ENCODE assay signal across 8 cellular contexts in genomic region chr17:44690746-44691306, GRCh38. TPM values are rescaled to one million over a fixed set of nuclear protein-coding genes. Genes with fewer than 3 reads are reported as not detected.
DNase-seq lines count a peak whose midpoint lies in the region; ATAC-seq lines count a peak whose summit lies in the region.
"Not testable (repeated sequence)": the region's sequence is repeated elsewhere in the genome, so short reads cannot be mapped to it uniquely, and the experiment has no call there.

No MANE protein-coding gene starts in this region.

- H3F3A ChIP-seq in GM23248 (ENCODE audit: insufficient read depth): not testable (repeated sequence)

- H3K9me2 ChIP-seq in GM23248 (ENCODE audit: insufficient read depth): not testable (repeated sequence)

- not testable (repeated sequence) for H3K27me3 Mint-ChIP-seq in activated CD8-positive, alpha-beta memory T cell treated with anti-CD3 and anti-CD28 coated beads, Interleukin-2, amount 10 ng/mL, durations not matched to agents 7 days and 5 days; effector memory CD8-positive, alpha-beta T cell

- H3K36me3 Mint-ChIP-seq in activated CD8-positive, alpha-beta memory T cell treated with anti-CD3 and anti-CD28 coated beads, Interleukin-2, amount 10 ng/mL, durations not matched to agents 7 days and 5 days: not testable (repeated sequence)
- H3K36me3 Mint-ChIP-seq in effector memory CD8-positive, alpha-beta T cell (ENCODE audit: insufficient read depth): peaks cover 11% of the 10 kb centered on the region

- peak overlapping the region; percentile 1 for H3K27ac Mint-ChIP-seq in activated CD8-positive, alpha-beta memory T cell treated with anti-CD3 and anti-CD28 coated beads, Interleukin-2, amount 10 ng/mL, durations not matched to agents 7 days and 5 days
- H3K27ac Mint-ChIP-seq in effector memory CD8-positive, alpha-beta T cell: peak overlapping the region; percentile 23 to 97

- H3K9ac ChIP-seq in BLaER1 treated with 17β-estradiol and CSF1 and Interleukin-3, amounts not matched to agents 10 nM and 100 nM: peak overlapping the region in 3 of 11 experiments; percentile 91 to 93 (median 91); a peak in 4 of 22 replicates
- not testable (repeated sequence) for H3K9ac ChIP-seq in GM23248

- WGBS in GM23248 (ENCODE audit: low coverage in 1 of 2, low lambda C conversion rate in 2 of 2, missing lambda C conversion rate in 2 of 2), 2 experiments: 82 to 87% methylated on average over 21 of the region's 21 CpGs

- peak overlapping the region; percentile 98; the same call in 1 of the 2 replicates for H2AFZ ChIP-seq in GM23248

- H3K36me3 ChIP-seq in BLaER1 treated with 17β-estradiol and CSF1 and Interleukin-3, amounts not matched to agents 10 nM and 100 nM: peaks cover 0 to 26% (median 18%) of the 10 kb centered on the region in 11 experiments; a peak in 18 of 22 replicates
- H3K36me3 ChIP-seq in GM23248 (ENCODE audit: low read depth): not testable (repeated sequence)

- H3K4me3 Mint-ChIP-seq in activated CD8-positive, alpha-beta memory T cell treated with anti-CD3 and anti-CD28 coated beads, Interleukin-2, amount 10 ng/mL, durations not matched to agents 7 days and 5 days: peak overlapping the region; percentile 34
- peak overlapping the region; percentile 91 to 99 for H3K4me3 Mint-ChIP-seq in effector memory CD8-positive, alpha-beta T cell

- peak; percentile 41 for DNase-seq in GM23248
- DNase-seq in MV-4-11 (lab: John Stamatoyannopoulos, UW): peak; percentile 74
- DNase-seq in RPMI8226: peak; percentile 73
- DNase-seq in activated CD8-positive, alpha-beta memory T cell treated with anti-CD3 and anti-CD28 coated beads, Interleukin-2, amount 10 ng/mL, durations not matched to agents 7 days and 5 days: peak; percentile 49
- not testable (repeated sequence) for DNase-seq in effector memory CD8-positive, alpha-beta T cell
- DNase-seq in kidney tubule cell (ENCODE audit: low spot score): peak; percentile 11
- DNase-seq in stimulated activated CD4-positive, alpha-beta T cell treated with anti-CD3 and anti-CD28 coated beads, Interleukin-15, amount 100 ng/mL, for 24 hours: peak; percentile 12

- H3K9me3 Mint-ChIP-seq in activated CD8-positive, alpha-beta memory T cell treated with anti-CD3 and anti-CD28 coated beads, Interleukin-2, amount 10 ng/mL, durations not matched to agents 7 days and 5 days (ENCODE audit: low read depth); effector memory CD8-positive, alpha-beta T cell: not testable (repeated sequence)

- in situ Hi-C loops in GM23248 (cut with MboI): not testable (repeated sequence)

- peak overlapping the region; percentile 84 to 98 (median 93) for H3K4me2 ChIP-seq in BLaER1 treated with 17β-estradiol and CSF1 and Interleukin-3, amounts not matched to agents 10 nM and 100 nM
- H3K4me2 ChIP-seq in GM23248 (ENCODE audit: unreplicated experiment): peak overlapping the region; percentile 90

- peak overlapping the region in 7 of 11 experiments; percentile 83 to 88 (median 85); a peak in 8 of 22 replicates for H3K27ac ChIP-seq in BLaER1 treated with 17β-estradiol and CSF1 and Interleukin-3, amounts not matched to agents 10 nM and 100 nM
- H3K27ac ChIP-seq in GM23248: peak overlapping the region; percentile 85; the same call in 1 of the 2 replicates

- H3K79me2 ChIP-seq in GM23248 (ENCODE audit: insufficient read depth): peaks cover 46% of the 10 kb centered on the region

- ATAC-seq in activated CD8-positive, alpha-beta memory T cell treated with anti-CD3 and anti-CD28 coated beads, Interleukin-2, amount 10 ng/mL, durations not matched to agents 7 days and 5 days; effector memory CD8-positive, alpha-beta T cell (replicated peaks): not testable (repeated sequence)

- CTCF ChIA-PET in activated CD8-positive, alpha-beta memory T cell treated with anti-CD3 and anti-CD28 coated beads, Interleukin-2, amount 10 ng/mL, durations not matched to agents 7 days and 5 days (lab: Charles Lee): interaction anchor here (0.7 to 2.5 kb wide), 10 partner anchors 10 to 158 kb away, joined by 3 to 11 read pairs (median 4); partner anchors contain the start of gene DBF4B

- peaks cover 31% of the 10 kb centered on the region for H3K4me1 Mint-ChIP-seq in activated CD8-positive, alpha-beta memory T cell treated with anti-CD3 and anti-CD28 coated beads, Interleukin-2, amount 10 ng/mL, durations not matched to agents 7 days and 5 days
- peaks cover 18 to 30% of the 10 kb centered on the region in 2 donors for H3K4me1 Mint-ChIP-seq in effector memory CD8-positive, alpha-beta T cell (ENCODE audit: low read depth in 2 of 2)

- peak overlapping the region in 4 of 10 experiments; percentile 87 to 100 (median 94); a peak in 8 of 20 replicates for H3K4me3 ChIP-seq in BLaER1 treated with 17β-estradiol and CSF1 and Interleukin-3, amounts not matched to agents 10 nM and 100 nM
- peak overlapping the region; percentile 98 for H3K4me3 ChIP-seq in GM23248

- peaks cover 21 to 31% (median 27%) of the 10 kb centered on the region in 10 experiments for H3K4me1 ChIP-seq in BLaER1 treated with 17β-estradiol and CSF1 and Interleukin-3, amounts not matched to agents 10 nM and 100 nM
- H3K4me1 ChIP-seq in GM23248 (ENCODE audit: insufficient read depth): peaks cover 14% of the 10 kb centered on the region

- not testable (repeated sequence) for H3K27me3 ChIP-seq in BLaER1 treated with 17β-estradiol and CSF1 and Interleukin-3, amounts not matched to agents 10 nM and 100 nM; GM23248 (replicated peaks; ENCODE audit: insufficient read depth)

- H4K20me1 ChIP-seq in BLaER1 treated with 17β-estradiol and CSF1 and Interleukin-3, amounts not matched to agents 10 nM and 100 nM; GM23248 (ENCODE audit: insufficient read depth): not testable (repeated sequence)

- H3K9me3 ChIP-seq in BLaER1 treated with 17β-estradiol and CSF1 and Interleukin-3, amounts not matched to agents 10 nM and 100 nM (replicated peaks in 1 of 11); GM23248 (ENCODE audit: low read depth): not testable (repeated sequence)

RNA-seq across cellular contexts. Expression of gene CCDC43, which starts 1.2 kb away (rescaled TPM):
- total RNA-seq in GM23248 (2014; rRNA removed; shearing (Covaris generic)): 25.7 and 31.0 TPM in 2 replicates
- polyA plus RNA-seq in GM23248 (2016; fragmentation: Nextera tagmentation; extraction: Ambion mirVana): 33.7 and 34.9 TPM in 2 replicates
- total RNA-seq in activated CD8-positive, alpha-beta memory T cell treated with anti-CD3 and anti-CD28 coated beads, Interleukin-2, amount 10 ng/mL, durations not matched to agents 7 days and 5 days: 10 to 100 TPM; 26.0 to 28.4 TPM

RNA-seq across cellular contexts. Expression of gene DBF4B, which starts 17.6 kb away (rescaled TPM):
- total RNA-seq in GM23248 (2014; rRNA removed; shearing (Covaris generic)): 3.8 and 6.5 TPM in 2 replicates
- 2.6 and 3.2 TPM in 2 replicates for polyA plus RNA-seq in GM23248 (2016; fragmentation: Nextera tagmentation; extraction: Ambion mirVana)
- 10 to 100 TPM; 43.8 to 53.2 TPM for total RNA-seq in activated CD8-positive, alpha-beta memory T cell treated with anti-CD3 and anti-CD28 coated beads, Interleukin-2, amount 10 ng/mL, durations not matched to agents 7 days and 5 days

RNA-seq across cellular contexts. Expression of gene MEIOC, which starts 34.6 kb away (rescaled TPM):
- total RNA-seq in GM23248 (2014; rRNA removed; shearing (Covaris generic)): not detected in 2 replicates
- 0.34 and 0.65 TPM in 2 replicates for polyA plus RNA-seq in GM23248 (2016; fragmentation: Nextera tagmentation; extraction: Ambion mirVana)
- total RNA-seq in activated CD8-positive, alpha-beta memory T cell treated with anti-CD3 and anti-CD28 coated beads, Interleukin-2, amount 10 ng/mL, durations not matched to agents 7 days and 5 days: not detected
